Comparison of ENCODE assay signal across 8 cellular contexts in genomic region chr19:18418725-18419194, GRCh38. TPM values are rescaled to one million over a fixed set of nuclear protein-coding genes. Genes with fewer than 3 reads are reported as not detected.
DNase-seq lines count a peak whose midpoint lies in the region; ATAC-seq, FAIRE-seq and TF ChIP-seq lines count a peak whose summit lies in the region.

No MANE protein-coding gene starts in this region.

- H3K23me2 ChIP-seq in H1 (ENCODE audit: low read depth, low read length): peaks cover 19% of the 10 kb centered on the region; the same call in 1 of the 2 replicates

- peak overlapping the region; percentile 45; the same call in 1 of the 2 replicates for H4K8ac ChIP-seq in H1 (ENCODE audit: extremely low read depth, insufficient read depth, low read length)

- intact Hi-C loops in Right ventricle myocardium inferior (cut with DNase I): loop anchor here (5.0 kb wide), 1 partner anchor 136 kb away; the partner anchor contains the start of gene JUND
- intact Hi-C loops in cardiac septum (cut with DNase I): loop anchor here (5.0 to 10.0 kb wide), 3 partner anchors 41 to 214 kb away; partner anchors contain the start of gene RAB3A

- H3K4me1 ChIP-seq in RWPE2 (ENCODE audit: insufficient read depth, poor library complexity, severe bottlenecking) (peaks cover 5% of the 10 kb centered on the region), H1 (replicated peaks in 1 of 4; ENCODE audit: control insufficient read depth in 3 of 4, insufficient read depth in 4 of 4, low read length in 3 of 4) (peaks cover 0 to 34% (median 23%) of the 10 kb centered on the region in 4 experiments; a peak in 6 of 7 replicates)

- H3K23ac ChIP-seq in H1 (ENCODE audit: insufficient read length): no peak overlapping the region

- no peak overlapping the region for H4K5ac ChIP-seq in H1 (ENCODE audit: insufficient read length, low read depth, low read length)

- H2AFZ ChIP-seq in H1 (ENCODE audit: low read length): no peak overlapping the region

- H2BK15ac ChIP-seq in H1 (ENCODE audit: low read length): peak overlapping the region; percentile 99

- no peak for TF ChIP-seq EP300 in H1 (IDR thresholded peaks at IDR 0.05; ENCODE audit: borderline replicate concordance in 1 of 2, low read depth in 2 of 2, low read length in 2 of 2)

- FAIRE-seq in H1 (lab: Jason Lieb, UNC): no peak

- H3K4me2 ChIP-seq in H1 (ENCODE audit: insufficient read depth in 1 of 2, low read depth in 2 of 2, low read length in 2 of 2): peak overlapping the region; percentile 72 to 88

- TF ChIP-seq RAD21 in H1 (IDR thresholded peaks at IDR 0.05 in 1 of 2, conservative IDR thresholded peaks at IDR 0.05 in 1 of 2; ENCODE audit: low read depth in 2 of 2, low read length in 2 of 2): no peak

- TF ChIP-seq CTCF in RWPE2 (IDR thresholded peaks at IDR 0.05; ENCODE audit: poor library complexity, severe bottlenecking) (no peak), H1 (IDR thresholded peaks at IDR 0.05; ENCODE audit: control extremely low read depth in 1 of 3, insufficient read depth in 1 of 3, low read depth in 1 of 3, low read length in 3 of 3) (no peak)

- peak overlapping the region; percentile 75; the same call in 1 of the 2 replicates for H2BK5ac ChIP-seq in H1 (ENCODE audit: low read depth, low read length)

- H3K27me3 ChIP-seq in RWPE2 (ENCODE audit: insufficient read depth, poor library complexity, severe bottlenecking) (no peaks in the 10 kb centered on the region), H1 (replicated peaks in 1 of 4; ENCODE audit: control insufficient read depth in 3 of 4, extremely low read depth in 1 of 4, insufficient read depth in 3 of 4, low read length in 3 of 4) (peaks cover 5 to 29% (median 23%) of the 10 kb centered on the region in 4 experiments)

- no peak for TF ChIP-seq POLR2A in H1 (IDR thresholded peaks at IDR 0.05; ENCODE audit: control extremely low read depth in 1 of 2, low read depth in 2 of 2, low read length in 2 of 2)

- H2BK20ac ChIP-seq in H1 (ENCODE audit: low read length): peak overlapping the region; percentile 66; the same call in 1 of the 2 replicates

- peak overlapping the region; percentile 59 for H3K4ac ChIP-seq in H1 (replicated peaks; ENCODE audit: insufficient read length, low read depth, low read length)

- no peak overlapping the region for H3K14ac ChIP-seq in H1 (ENCODE audit: insufficient read length)

- peak overlapping the region; percentile 89 for H3K4me3 ChIP-seq in RWPE2 (ENCODE audit: severe bottlenecking)
- peak overlapping the region; percentile 15 to 61 (median 38); a peak in 7 of 8 replicates for H3K4me3 ChIP-seq in H1 (ENCODE audit: extremely low read depth in 1 of 4, insufficient read depth in 2 of 4, low read depth in 3 of 4, low read length in 4 of 4)

- H3K79me1 ChIP-seq in H1 (ENCODE audit: low read depth, low read length): no peaks in the 10 kb centered on the region

- H3K9ac ChIP-seq in H1 (replicated peaks in 1 of 4; ENCODE audit: extremely low read depth in 1 of 4, low read depth in 3 of 4, low read length in 3 of 4): no peak overlapping the region

- peaks cover 0 to 4% of the 10 kb centered on the region in 2 experiments; a peak in 1 of 4 replicates for H3K79me2 ChIP-seq in H1 (ENCODE audit: control insufficient read depth in 1 of 2, insufficient read depth in 2 of 2, low read length in 2 of 2)

- H3K27ac Mint-ChIP-seq in naive B cell: peak overlapping the region in 5 of 6 donors; percentile 43 to 80 (median 73)

- H3K27me3 Mint-ChIP-seq in naive B cell: peaks cover 32 to 54% (median 44%) of the 10 kb centered on the region in 3 donors

- DNase-seq in Right ventricle myocardium inferior (ENCODE audit: missing footprints): no peak
- DNase-seq in cardiac septum (ENCODE audit: low spot score): no peak
- peak; percentile 71 for DNase-seq in RWPE2 (ENCODE audit: low spot score)
- DNase-seq in H1 (ENCODE audit: low read depth in 1 of 2, low spot score in 2 of 2): no peak
- DNase-seq in naive B cell: no peak
- no peak for DNase-seq in NCI-H1417 (lab: John Stamatoyannopoulos, UW)
- DNase-seq in RPMI8226: no peak

- POLR2A ChIA-PET in H1 (lab: Charles Lee; ENCODE audit: partially characterized antibody): interaction anchor here (0.8 to 6.8 kb wide), 13 partner anchors 10 to 138 kb away, joined by 3 to 72 read pairs (median 4); partner anchors contain the start of genes JUND and PGPEP1

- H3K9me3 Mint-ChIP-seq in naive B cell: no peaks in the 10 kb centered on the region

- 24% methylated on average over 30 of the region's 30 CpGs; no CpG with 5 or more reads in 1 of the 2 experiments for WGBS in H1 (ENCODE audit: extremely low coverage in 1 of 2, insufficient coverage in 1 of 2, insufficient read length in 1 of 2, insufficient replicate concordance in 2 of 2, low coverage in 1 of 2, low lambda C conversion rate in 2 of 2, missing lambda C conversion rate in 1 of 2), 2 experiments

- H3K27ac ChIP-seq in RWPE2 (ENCODE audit: poor library complexity, severe bottlenecking) (peak overlapping the region; percentile 70), H1 (ENCODE audit: low read depth, low read length) (no peak overlapping the region)

- H4K91ac ChIP-seq in H1 (replicated peaks; ENCODE audit: insufficient read length, low read length): peak overlapping the region; percentile 82

- H2BK12ac ChIP-seq in H1 (ENCODE audit: low read depth, low read length): peak overlapping the region; percentile 97; the same call in 1 of the 2 replicates

- peaks cover 4 to 7% of the 10 kb centered on the region in 2 experiments for H4K20me1 ChIP-seq in H1 (replicated peaks in 1 of 2; ENCODE audit: control insufficient read depth in 1 of 2, insufficient read depth in 2 of 2, low read length in 2 of 2)

- H3K4me3 Mint-ChIP-seq in naive B cell: peak overlapping the region; percentile 66 to 91 (median 86)

- peak; percentile 0 for ATAC-seq in Right ventricle myocardium inferior
- ATAC-seq in RWPE2 (ENCODE audit: low read depth): 0 out of 3 replicates have a peak, but pooled peaks have one; percentile 1
- ATAC-seq in naive B cell (ENCODE audit: low read depth in 2 of 2): peak; percentile 15 to 16
- ATAC-seq in HG02840 (IDR thresholded peaks at IDR 0.05; ENCODE audit: low FRiP score, unreplicated experiment): no peak

- H3K36me3 Mint-ChIP-seq in naive B cell: no peaks in the 10 kb centered on the region

- H3K9me3 ChIP-seq in RWPE2 (ENCODE audit: severe bottlenecking) (no peaks in the 10 kb centered on the region), H1 (ENCODE audit: insufficient read depth in 2 of 2, low read depth in 1 of 2, low read length in 1 of 2) (no peaks in the 10 kb centered on the region)

- H3K36me3 ChIP-seq in RWPE2 (ENCODE audit: low read depth): no peaks in the 10 kb centered on the region
- H3K36me3 ChIP-seq in H1 (ENCODE audit: control insufficient read depth in 2 of 4, insufficient read depth in 4 of 4, low read length in 3 of 4): no peaks in the 10 kb centered on the region

- H3K18ac ChIP-seq in H1 (ENCODE audit: extremely low read depth, low read length): peak overlapping the region; percentile 71

- peaks cover 49 to 74% (median 68%) of the 10 kb centered on the region in 3 donors for H3K4me1 Mint-ChIP-seq in naive B cell

- peak overlapping the region; percentile 69 for H2BK120ac ChIP-seq in H1 (replicated peaks; ENCODE audit: low read depth, low read length)

- CTCF ChIA-PET in H1 (lab: Charles Lee; ENCODE audit: partially characterized antibody): interaction anchor here (1.1 to 11.0 kb wide), 17 partner anchors 9 to 521 kb away, joined by 3 to 177 read pairs (median 4); partner anchors contain the start of gene GDF15

- no peak overlapping the region for H3K56ac ChIP-seq in H1 (replicated peaks; ENCODE audit: insufficient read length, low read depth, low read length)

- H2AK5ac ChIP-seq in H1 (ENCODE audit: low read depth, low read length): peak overlapping the region; percentile 89; the same call in 1 of the 2 replicates

RNA-seq across cellular contexts. Expression of gene SSBP4, which starts 0.4 kb away (rescaled TPM):
- total RNA-seq in Right ventricle myocardium inferior: 36.2 TPM
- 47.4 TPM for total RNA-seq in cardiac septum
- 26.4 and 30.5 TPM in 2 replicates for total RNA-seq in H1 (2021; fragmentation: NEBNext Ultra II Directional; extraction: Animal tissue kit (Norgen Biotek cat#: 25700))
- polyA plus RNA-seq in H1 (2011; rRNA removed): 33.7 and 51.3 TPM in 2 replicates
- 28.5 TPM for polyA plus RNA-seq in H1 (2011; cell fraction: cytosol; rRNA removed)
- 60.9 TPM for polyA plus RNA-seq in H1 (2011; cell fraction: nucleus; rRNA removed)
- 11.5 to 29.1 TPM (median 22.0 TPM) in 4 replicates for polyA plus RNA-seq in H1 (2012, experiment 1 of 2)
- 26.6 TPM for polyA plus RNA-seq in H1 (2012, experiment 2 of 2)
- 40.7 TPM for polyA plus RNA-seq in H1 (2013, experiment 1 of 2)
- polyA plus RNA-seq in H1 (2013, experiment 2 of 2): 42.3 TPM
- polyA minus RNA-seq in H1 (2011; rRNA and poly(A)+ RNA removed): 1.9 and 3.2 TPM in 2 replicates
- polyA minus RNA-seq in H1 (2011; cell fraction: cytosol; rRNA and poly(A)+ RNA removed): 25.3 TPM
- 21.7 TPM for polyA minus RNA-seq in H1 (2011; cell fraction: nucleus; rRNA and poly(A)+ RNA removed)
- 10 to 100 TPM; 54.7 to 78.0 (median 61.8) TPM for polyA plus RNA-seq in naive B cell (ENCODE audit: low read depth in 6 of 6)

RNA-seq across cellular contexts. Expression of gene ISYNA1, which starts 19.2 kb away (rescaled TPM):
- total RNA-seq in Right ventricle myocardium inferior (26.0 TPM), cardiac septum (32.9 TPM)
- 207 and 215 TPM in 2 replicates for total RNA-seq in H1 (2021; fragmentation: NEBNext Ultra II Directional; extraction: Animal tissue kit (Norgen Biotek cat#: 25700))
- polyA plus RNA-seq in H1 (2011; rRNA removed) (264 and 330 TPM in 2 replicates), naive B cell (ENCODE audit: low read depth in 6 of 6) (10 to 100 TPM in 2 of 6 donors, 1 to 10 TPM in 4; 6.3 to 12.2 (median 8.6) TPM)
- polyA plus RNA-seq in H1 (2011; cell fraction: cytosol; rRNA removed): 164 TPM
- polyA plus RNA-seq in H1 (2011; cell fraction: nucleus; rRNA removed): 558 TPM
- polyA plus RNA-seq in H1 (2012, experiment 1 of 2): 147 to 255 TPM (median 231 TPM) in 4 replicates
- 269 TPM for polyA plus RNA-seq in H1 (2012, experiment 2 of 2)
- 172 TPM for polyA plus RNA-seq in H1 (2013, experiment 1 of 2)
- polyA plus RNA-seq in H1 (2013, experiment 2 of 2): 158 TPM
- polyA minus RNA-seq in H1 (2011; rRNA and poly(A)+ RNA removed): 67.7 and 79.7 TPM in 2 replicates
- 153 TPM for polyA minus RNA-seq in H1 (2011; cell fraction: cytosol; rRNA and poly(A)+ RNA removed)
- 97.1 TPM for polyA minus RNA-seq in H1 (2011; cell fraction: nucleus; rRNA and poly(A)+ RNA removed)

RNA-seq across cellular contexts. Expression of gene LRRC25, which starts 21.3 kb away (rescaled TPM):
- total RNA-seq in Right ventricle myocardium inferior: 5.0 TPM
- 2.5 TPM for total RNA-seq in cardiac septum
- 0.20 and 0.23 TPM in 2 replicates for total RNA-seq in H1 (2021; fragmentation: NEBNext Ultra II Directional; extraction: Animal tissue kit (Norgen Biotek cat#: 25700))
- polyA plus RNA-seq in H1 (2011; rRNA removed): 0.31 and 0.41 TPM in 2 replicates
- 0.35 TPM for polyA plus RNA-seq in H1 (2011; cell fraction: cytosol; rRNA removed)
- 0.30 TPM for polyA plus RNA-seq in H1 (2011; cell fraction: nucleus; rRNA removed)
- polyA plus RNA-seq in H1 (2012, experiment 1 of 2): 0.09 to 0.29 TPM (median 0.19 TPM) in 3 of 4 replicates, not detected in the other
- 0.16 TPM for polyA plus RNA-seq in H1 (2012, experiment 2 of 2)
- polyA plus RNA-seq in H1 (2013, experiment 1 of 2): 0.14 TPM
- 0.13 TPM for polyA plus RNA-seq in H1 (2013, experiment 2 of 2)
- 0.35 and 0.46 TPM in 2 replicates for polyA minus RNA-seq in H1 (2011; rRNA and poly(A)+ RNA removed)
- polyA minus RNA-seq in H1 (2011; cell fraction: cytosol; rRNA and poly(A)+ RNA removed): not detected
- polyA minus RNA-seq in H1 (2011; cell fraction: nucleus; rRNA and poly(A)+ RNA removed): not detected
- polyA plus RNA-seq in naive B cell (ENCODE audit: low read depth in 6 of 6): 10 to 100 TPM in 4 of 6 donors, 1 to 10 TPM in 1, under 1 TPM in 1; 0.17 to 30.8 (median 17.9) TPM

RNA-seq across cellular contexts. Expression of gene GDF15, which starts 32.8 kb away (rescaled TPM):
- total RNA-seq in Right ventricle myocardium inferior (0.46 TPM), cardiac septum (4.3 TPM)
- total RNA-seq in H1 (2021; fragmentation: NEBNext Ultra II Directional; extraction: Animal tissue kit (Norgen Biotek cat#: 25700)): 4.1 and 5.0 TPM in 2 replicates
- polyA plus RNA-seq in H1 (2011; rRNA removed) (8.5 and 18.8 TPM in 2 replicates), naive B cell (ENCODE audit: low read depth in 6 of 6) (not detected)
- 8.2 TPM for polyA plus RNA-seq in H1 (2011; cell fraction: cytosol; rRNA removed)
- polyA plus RNA-seq in H1 (2011; cell fraction: nucleus; rRNA removed): 17.2 TPM
- polyA plus RNA-seq in H1 (2012, experiment 1 of 2): 4.9 to 6.1 TPM (median 5.6 TPM) in 4 replicates
- 5.5 TPM for polyA plus RNA-seq in H1 (2012, experiment 2 of 2)
- 11.8 TPM for polyA plus RNA-seq in H1 (2013, experiment 1 of 2)
- 14.4 TPM for polyA plus RNA-seq in H1 (2013, experiment 2 of 2)
- polyA minus RNA-seq in H1 (2011; rRNA and poly(A)+ RNA removed): 1.1 and 2.9 TPM in 2 replicates
- polyA minus RNA-seq in H1 (2011; cell fraction: cytosol; rRNA and poly(A)+ RNA removed): 6.8 TPM
- 9.7 TPM for polyA minus RNA-seq in H1 (2011; cell fraction: nucleus; rRNA and poly(A)+ RNA removed)
